Comparison of ENCODE assay signal across 1 cellular context in genomic region chr16:31016018-31016417, GRCh38.
TF ChIP-seq lines count a peak whose summit lies in the region.

No MANE protein-coding gene starts in this region.

TF ChIP-seq in HepG2, 621 proteins besides CTCF, POLR2A, EP300 and RAD21 (continued from another document):
- TF ChIP-seq LCORL (IDR thresholded peaks at IDR 0.05), result no peak
- TF ChIP-seq LCORL (CRISPR knock-in tag; IDR thresholded peaks at IDR 0.05), result peak; percentile 71
- TF ChIP-seq GFI1 (CRISPR knock-in tag; IDR thresholded peaks at IDR 0.05; ENCODE audit: borderline replicate concordance), result no peak
- TF ChIP-seq ERF (CRISPR knock-in tag; IDR thresholded peaks at IDR 0.05), result peak; percentile 59; the same call in 1 of the 2 replicates
- TF ChIP-seq PCBP2 (optimal IDR thresholded peaks at IDR 0.05; ENCODE audit: low read depth, low read length, poor library complexity, severe bottlenecking), result no peak
- no peak for TF ChIP-seq ZBTB44 (CRISPR knock-in tag; IDR thresholded peaks at IDR 0.05)
- 0 out of 4 replicates have a peak, but pooled peaks of 1 of the 2 experiments have one; percentile 28 for TF ChIP-seq KLF16 (CRISPR knock-in tag; IDR thresholded peaks at IDR 0.05)
- peak; percentile 59 for TF ChIP-seq ZNF687 (CRISPR knock-in tag; IDR thresholded peaks at IDR 0.05)
- TF ChIP-seq ZNF792 (CRISPR knock-in tag; IDR thresholded peaks at IDR 0.05), result 0 out of 2 replicates have a peak, but pooled peaks have one; percentile 19
- TF ChIP-seq RFXANK (CRISPR knock-in tag; IDR thresholded peaks at IDR 0.05), result no peak
- no peak for TF ChIP-seq FOXC1 (CRISPR knock-in tag; IDR thresholded peaks at IDR 0.05; ENCODE audit: borderline replicate concordance)
- peak; percentile 40; the same call in 1 of the 2 replicates for TF ChIP-seq CEBPG (CRISPR knock-in tag; IDR thresholded peaks at IDR 0.05)
- TF ChIP-seq REXO4 (CRISPR knock-in tag; IDR thresholded peaks at IDR 0.05; ENCODE audit: borderline replicate concordance), result no peak
- peak; percentile 33; the same call in 1 of the 2 replicates for TF ChIP-seq ZNF788 (CRISPR knock-in tag; IDR thresholded peaks at IDR 0.05; ENCODE audit: borderline replicate concordance)
- TF ChIP-seq ZSCAN21 (CRISPR knock-in tag; IDR thresholded peaks at IDR 0.05; ENCODE audit: borderline replicate concordance), result peak; percentile 33; the same call in 1 of the 2 replicates
- no peak for TF ChIP-seq CSRNP1 (CRISPR knock-in tag; IDR thresholded peaks at IDR 0.05)
